28 cellular contexts compared by ENCODE assay signal in the genomic region with DNA sequence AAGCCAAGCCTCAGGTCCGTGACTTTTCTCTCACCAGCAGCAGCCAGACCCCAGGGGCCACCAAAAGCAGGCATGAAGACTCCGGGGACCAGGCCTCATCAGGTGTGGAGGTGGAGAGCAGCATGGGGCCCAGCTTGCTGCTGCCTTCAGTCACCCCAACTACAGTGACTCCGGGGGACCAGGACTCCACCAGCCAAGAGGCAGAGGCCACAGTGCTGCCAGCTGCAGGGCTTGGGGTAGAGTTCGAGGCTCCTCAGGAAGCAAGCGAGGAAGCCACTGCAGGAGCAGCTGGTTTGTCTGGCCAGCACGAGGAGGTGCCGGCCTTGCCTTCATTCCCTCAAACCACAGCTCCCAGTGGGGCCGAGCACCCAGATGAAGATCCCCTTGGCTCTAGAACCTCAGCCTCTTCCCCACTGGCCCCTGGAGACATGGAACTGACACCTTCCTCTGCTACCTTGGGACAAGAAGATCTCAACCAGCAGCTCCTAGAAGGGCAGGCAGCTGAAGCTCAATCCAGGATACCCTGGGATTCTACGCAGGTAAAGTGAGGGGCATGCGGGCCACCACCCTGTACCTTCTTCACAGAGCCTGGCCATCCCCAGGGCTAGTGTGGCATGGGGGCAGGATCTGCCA.
"Had no signal": no experiment of that assay in that cellular context is flagged by ENCODE, and none has a peak within 500 bp of the region (broad histone marks: within the 10 kb centered on the region; RNA-seq: fewer than 3 reads in every experiment).

No MANE protein-coding gene starts in this region.

- H3K9ac ChIP-seq: parathyroid adenoma had no signal

- H3K27ac ChIP-seq: gastrocnemius medialis, parathyroid adenoma, right atrium auricular region, sigmoid colon, stomach, thyroid gland had no signal

- H3K4me3 ChIP-seq: dorsolateral prefrontal cortex, gastrocnemius medialis, heart right ventricle, lung, mucosa of descending colon, prostate gland, right atrium auricular region, sigmoid colon, stomach, thyroid gland had no signal

- H3K4me1 Mint-ChIP-seq: memory B cell; naive B cell; stimulated activated effector memory CD8-positive, alpha-beta T cell treated with anti-CD3 and anti-CD28 coated beads, Interleukin-12 subunit alpha, Interleukin-12 subunit beta, amount 100 ng/mL, for 72 hours had no signal

- H3K27me3 ChIP-seq: dorsolateral prefrontal cortex, gastrocnemius medialis, heart right ventricle, right atrium auricular region, sigmoid colon, stomach, thyroid gland had no signal

- H3K4me3 Mint-ChIP-seq: memory B cell; mesothelial cell of epicardium; natural killer cell treated with Interleukin-12 subunit alpha and Interleukin-12 subunit beta and Interleukin-15 and Interleukin-18, amount 100 ng/mL, for 72 hours; stimulated activated effector memory CD8-positive, alpha-beta T cell treated with anti-CD3 and anti-CD28 coated beads, Interleukin-12 subunit alpha, Interleukin-12 subunit beta, amount 100 ng/mL, for 72 hours had no signal

- H3K36me3 ChIP-seq: gastrocnemius medialis, heart right ventricle, prostate gland, right atrium auricular region, sigmoid colon, thyroid gland had no signal

- H3K4me1 ChIP-seq: gastrocnemius medialis, prostate gland, right atrium auricular region, stomach, thyroid gland had no signal

- H3K9me3 Mint-ChIP-seq: memory B cell; mesothelial cell of epicardium; naive B cell; natural killer cell treated with Interleukin-12 subunit alpha and Interleukin-12 subunit beta and Interleukin-15 and Interleukin-18, amount 100 ng/mL, for 72 hours; neural crest cell; stimulated activated effector memory CD8-positive, alpha-beta T cell treated with anti-CD3 and anti-CD28 coated beads, Interleukin-12 subunit alpha, Interleukin-12 subunit beta, amount 100 ng/mL, for 72 hours had no signal

- H2AFZ ChIP-seq: parathyroid adenoma had no signal

- H3K27ac Mint-ChIP-seq: memory B cell; mesothelial cell of epicardium; naive B cell; natural killer cell treated with Interleukin-12 subunit alpha and Interleukin-12 subunit beta and Interleukin-15 and Interleukin-18, amount 100 ng/mL, for 72 hours; stimulated activated effector memory CD8-positive, alpha-beta T cell treated with anti-CD3 and anti-CD28 coated beads, Interleukin-12 subunit alpha, Interleukin-12 subunit beta, amount 100 ng/mL, for 72 hours had no signal

- ATAC-seq: gastrocnemius medialis; heart right ventricle; left colon; left ventricle myocardium superior; mucosa of descending colon; natural killer cell treated with Interleukin-12 subunit alpha and Interleukin-12 subunit beta and Interleukin-15 and Interleukin-18, amount 100 ng/mL, for 72 hours; stimulated activated effector memory CD8-positive, alpha-beta T cell treated with anti-CD3 and anti-CD28 coated beads, Interleukin-12 subunit alpha, Interleukin-12 subunit beta, amount 100 ng/mL, for 72 hours had no signal

- H3K36me3 Mint-ChIP-seq: naive B cell; natural killer cell treated with Interleukin-12 subunit alpha and Interleukin-12 subunit beta and Interleukin-15 and Interleukin-18, amount 100 ng/mL, for 72 hours; stimulated activated effector memory CD8-positive, alpha-beta T cell treated with anti-CD3 and anti-CD28 coated beads, Interleukin-12 subunit alpha, Interleukin-12 subunit beta, amount 100 ng/mL, for 72 hours had no signal

- FAIRE-seq: colon, islet of Langerhans had no signal

- H3K79me2 ChIP-seq: parathyroid adenoma had no signal

- H3K9me3 ChIP-seq: gastrocnemius medialis, heart right ventricle, mucosa of descending colon, prostate gland, right atrium auricular region, sigmoid colon, stomach, thyroid gland had no signal

- DNase-seq: dorsolateral prefrontal cortex; effector CD4-positive, alpha-beta T cell; gastrocnemius medialis; glutamatergic neuron; heart right ventricle; hippocampal formation; left colon; left ventricle myocardium superior; mucosa of descending colon; naive B cell; sigmoid colon; stimulated activated CD4-positive, alpha-beta T cell treated with anti-CD3 and anti-CD28 coated beads, Interleukin-2, amount 100 ng/mL, for 24 hours; stimulated activated CD4-positive, alpha-beta T cell treated with anti-CD3 and anti-CD28 coated beads, Interleukin-4, amount 100 ng/mL, for 24 hours; stimulated activated naive CD4-positive, alpha-beta T cell treated with Interleukin-2 at 50 U/mL for 16 hours; stomach; thyroid gland; trophoblast cell had no signal
